Comparison of ENCODE assay signal across 1 cellular context in genomic region chr6:20335872-20336271, GRCh38.
TF ChIP-seq lines count a peak whose summit lies in the region.

No MANE protein-coding gene starts in this region.

TF ChIP-seq in HepG2, 621 proteins besides CTCF, POLR2A, EP300 and RAD21 (continued from another document):
- TF ChIP-seq ZNF574 (CRISPR knock-in tag; IDR thresholded peaks at IDR 0.05) (no peak), SMC3 (IDR thresholded peaks at IDR 0.05; ENCODE audit: low read length) (no peak), ZNF205 (CRISPR knock-in tag; IDR thresholded peaks at IDR 0.05) (no peak), ZNF816 (CRISPR knock-in tag; IDR thresholded peaks at IDR 0.05; ENCODE audit: borderline replicate concordance) (no peak)
